In the genomic region with DNA sequence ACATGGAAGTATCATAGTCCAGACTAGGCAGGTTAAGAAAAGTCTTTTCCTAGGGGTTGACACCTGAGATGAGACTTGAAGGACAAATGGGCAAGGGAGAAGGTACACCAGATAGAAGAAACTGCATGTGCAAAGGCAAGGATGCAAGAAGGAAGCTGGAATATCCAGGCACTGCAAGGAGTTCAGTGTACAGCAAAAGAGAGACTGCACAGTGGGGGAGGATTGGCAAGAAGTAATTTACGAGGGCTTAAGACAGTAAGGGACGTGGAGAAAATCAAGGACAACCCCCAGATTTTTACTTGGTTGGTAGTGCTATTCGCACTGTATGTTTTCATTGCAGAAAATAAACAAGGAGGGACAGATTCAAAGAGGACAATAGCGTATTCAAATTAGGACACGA, we compare ENCODE assay signal across 16 cellular contexts. TPM values are rescaled to one million over a fixed set of nuclear protein-coding genes. Genes with fewer than 3 reads are reported as not detected.
"Had no signal": no experiment of that assay in that cellular context is flagged by ENCODE, and none has a peak within 500 bp of the region (broad histone marks: within the 10 kb centered on the region; RNA-seq: fewer than 3 reads in every experiment).

No MANE protein-coding gene starts in this region.

- H3K4me3 ChIP-seq: cardiac muscle cell, left lung, spleen had no signal

- H3K4me3 Mint-ChIP-seq: endodermal cell; naive B cell; stimulated activated naive B cell treated with anti-CD40 and anti-IgM and Interleukin-4, amounts not matched to agents 10 μg/mL and 1 μg/mL and 100 μg/mL, for 72 hours had no signal

- H3K27ac Mint-ChIP-seq: endodermal cell; stimulated activated naive B cell treated with anti-CD40 and anti-IgM and Interleukin-4, amounts not matched to agents 10 μg/mL and 1 μg/mL and 100 μg/mL, for 72 hours had no signal

- H3K36me3 ChIP-seq: cardiac muscle cell, left lung, spleen, vagina had no signal

- H3K27ac ChIP-seq: cardiac muscle cell, left lung, spleen had no signal

- H3K4me1 ChIP-seq: spleen had no signal

- H3K9me3 Mint-ChIP-seq: activated naive CD4-positive, alpha-beta T cell treated with anti-CD3 and anti-CD28 coated beads, Interleukin-2, amount 50 U/mL, for 72 hours; endodermal cell; stimulated activated naive B cell treated with anti-CD40 and anti-IgM and Interleukin-4, amounts not matched to agents 10 μg/mL and 1 μg/mL and 100 μg/mL, for 72 hours had no signal

- H3K4me1 Mint-ChIP-seq: endodermal cell; stimulated activated naive B cell treated with anti-CD40 and anti-IgM and Interleukin-4, amounts not matched to agents 10 μg/mL and 1 μg/mL and 100 μg/mL, for 72 hours had no signal

- DNase-seq: activated CD4-positive, alpha-beta T cell treated with anti-CD3 and anti-CD28 coated beads, Interleukin-2, amount 50 U/mL, for 48 hours; activated gamma-delta T cell; endodermal cell; foreskin melanocyte; islet precursor cell; left lung; naive B cell; posterior cingulate gyrus; spleen; stimulated activated CD4-positive, alpha-beta T cell treated with anti-CD3 and anti-CD28 coated beads, Interleukin-4, amount 100 ng/mL, for 4 hours; stimulated activated naive B cell treated with anti-CD40 and anti-IgM and Interleukin-4, amounts not matched to agents 10 μg/mL and 1 μg/mL and 100 μg/mL, for 72 hours; SW 1271; trophoblast cell had no signal

- H3K9me3 ChIP-seq: spleen, vagina had no signal

- H3K27me3 ChIP-seq: cardiac muscle cell, left lung, spleen, vagina had no signal

- ATAC-seq: activated naive CD4-positive, alpha-beta T cell treated with anti-CD3 and anti-CD28 coated beads, Interleukin-2, amount 50 U/mL, for 72 hours; left lung; stimulated activated naive B cell treated with anti-CD40 and anti-IgM and Interleukin-4, amounts not matched to agents 10 μg/mL and 1 μg/mL and 100 μg/mL, for 72 hours had no signal

RNA-seq across cellular contexts. Expression of gene DNM3, which starts 58.5 kb away (rescaled TPM):
- polyA plus RNA-seq: cardiac muscle cell had no signal
